Comparison of ENCODE assay signal across 8 cellular contexts in genomic region chr4:25860586-25861421, GRCh38. TPM values are rescaled to one million over a fixed set of nuclear protein-coding genes. Genes with fewer than 3 reads are reported as not detected.
DNase-seq lines count a peak whose midpoint lies in the region; ATAC-seq, FAIRE-seq and TF ChIP-seq lines count a peak whose summit lies in the region.

No MANE protein-coding gene starts in this region.

- peaks cover 31 to 76% (median 63%) of the 10 kb centered on the region in 4 donors for H3K4me1 Mint-ChIP-seq in naive thymus-derived CD8-positive, alpha-beta T cell

- H3K9ac ChIP-seq in adipocyte (ENCODE audit: low read length) = no peak overlapping the region

- peaks cover 0 to 5% (median 0%) of the 10 kb centered on the region in 3 donors for H3K36me3 Mint-ChIP-seq in naive thymus-derived CD8-positive, alpha-beta T cell

- H3K9me3 Mint-ChIP-seq in naive thymus-derived CD8-positive, alpha-beta T cell = peaks cover 0 to 3% (median 0%) of the 10 kb centered on the region in 9 donors

- H3K4me3 ChIP-seq in adipocyte (ENCODE audit: low read length) (no peak overlapping the region), BE2C (ENCODE audit: low read depth, low read length) (no peak overlapping the region)

- H3K4me1 ChIP-seq in adipocyte (ENCODE audit: control insufficient read depth, insufficient read depth, low read length) = peaks cover 33% of the 10 kb centered on the region
- no peaks in the 10 kb centered on the region for H3K4me1 ChIP-seq in BE2C

- H3K27me3 Mint-ChIP-seq in naive thymus-derived CD8-positive, alpha-beta T cell = peaks cover 0 to 2% (median 0%) of the 10 kb centered on the region in 5 donors

- DNase-seq in GM12891 (ENCODE audit: insufficient read length, low spot score) = no peak
- DNase-seq in KBM-7 = peak; percentile 73
- peak; percentile 45 for DNase-seq in adipocyte (ENCODE audit: low read depth)
- no peak for DNase-seq in naive thymus-derived CD8-positive, alpha-beta T cell
- no peak for DNase-seq in RWPE1 (ENCODE audit: low spot score)
- no peak for DNase-seq in stimulated activated naive CD4-positive, alpha-beta T cell treated with Interleukin-2 at 50 U/mL for 16 hours (lab: John Stamatoyannopoulos, UW)
- no peak for DNase-seq in BE2C

- TF ChIP-seq POLR2A in GM12891 (IDR thresholded peaks at IDR 0.05; ENCODE audit: low read depth, low read length) = no peak

- TF ChIP-seq CTCF in RWPE1 (conservative IDR thresholded peaks at IDR 0.05; ENCODE audit: low read depth) (no peak), BE2C (IDR thresholded peaks at IDR 0.05; ENCODE audit: low read depth, low read length) (no peak)

- no peak overlapping the region for H3K27ac ChIP-seq in RWPE1

- H3K36me3 ChIP-seq in adipocyte (ENCODE audit: control insufficient read depth, insufficient read depth, low read length, severe bottlenecking) = no peaks in the 10 kb centered on the region
- H3K36me3 ChIP-seq in BE2C = no peaks in the 10 kb centered on the region

- H3K27me3 ChIP-seq in adipocyte (replicated peaks; ENCODE audit: control insufficient read depth, insufficient read depth, low read length) (peaks cover 3% of the 10 kb centered on the region), BE2C (peaks cover 27% of the 10 kb centered on the region)

- ATAC-seq in naive thymus-derived CD8-positive, alpha-beta T cell = no peak
- no peak for ATAC-seq in HG03108 (IDR thresholded peaks at IDR 0.05; ENCODE audit: unreplicated experiment)

- FAIRE-seq in GM12891 (lab: Jason Lieb, UNC) = peak; percentile 64

- in situ Hi-C loops in KBM-7 (cut with MboI; ENCODE audit: low pct_unique_long_range_greater_than_20kb, low sequenced_read_pairs) = no loop called here

- peak overlapping the region; percentile 94 to 100 (median 97) for H3K4me3 Mint-ChIP-seq in naive thymus-derived CD8-positive, alpha-beta T cell

- POLR2A ChIA-PET in naive thymus-derived CD8-positive, alpha-beta T cell (lab: Charles Lee) = interaction anchor here (0.7 to 2.4 kb wide), 8 partner anchors 8 to 1276 kb away, joined by 3 to 22 read pairs (median 3); partner anchors contain the start of genes DHX15, SEPSECS and SMIM20
- POLR2A ChIA-PET in RWPE1 (lab: Yijun Ruan, JAX; ENCODE audit: low non-redundant PET) = no interaction called here

- H3K27ac Mint-ChIP-seq in naive thymus-derived CD8-positive, alpha-beta T cell = peak overlapping the region; percentile 87 to 99 (median 96)

- H3K9me3 ChIP-seq in adipocyte (ENCODE audit: control insufficient read depth, low read length) = no peaks in the 10 kb centered on the region
- H3K9me3 ChIP-seq in BE2C = no peaks in the 10 kb centered on the region

- CTCF ChIA-PET in RWPE1 (lab: Yijun Ruan, JAX) = interaction anchor here (0.6 kb wide), 1 partner anchor 67 kb away, joined by 3 read pairs; no protein-coding TSS in a partner anchor

TF ChIP-seq in GM12891, 5 proteins besides CTCF, POLR2A, EP300 and RAD21:
- TF ChIP-seq PAX5 (IDR thresholded peaks at IDR 0.05; ENCODE audit: insufficient read depth, low read length, severe bottlenecking) = no peak
- peak; percentile 71 for TF ChIP-seq SPI1 (IDR thresholded peaks at IDR 0.05; ENCODE audit: low read depth, low read length)
- TF ChIP-seq POLR2AphosphoS5 (IDR thresholded peaks at IDR 0.05; ENCODE audit: low read depth, low read length) = peak; percentile 50
- TF ChIP-seq POU2F2 (IDR thresholded peaks at IDR 0.05; ENCODE audit: low read depth, low read length) = no peak
- TF ChIP-seq TAF1 (IDR thresholded peaks at IDR 0.05; ENCODE audit: low read depth, low read length) = no peak

RNA-seq across cellular contexts. Expression of gene SEL1L3, which starts 2.0 kb away (rescaled TPM):
- 42.4 TPM for polyA plus RNA-seq in GM12891 (2012; ENCODE audit: low read depth, missing spikeins)
- 10 to 100 TPM; 52.7 to 57.2 TPM for total RNA-seq in naive thymus-derived CD8-positive, alpha-beta T cell
- polyA plus RNA-seq in naive thymus-derived CD8-positive, alpha-beta T cell = 10 to 100 TPM; 19.2 to 35.1 (median 30.4) TPM
- polyA plus RNA-seq in BE2C (2012; ENCODE audit: insufficient read depth, insufficient read length, low read depth) = not detected

RNA-seq across cellular contexts. Expression of gene SMIM20, which starts 53.2 kb away (rescaled TPM):
- polyA plus RNA-seq in GM12891 (2012; ENCODE audit: low read depth, missing spikeins) = 31.2 TPM
- 10 to 100 TPM; 19.4 to 20.0 TPM for total RNA-seq in naive thymus-derived CD8-positive, alpha-beta T cell
- polyA plus RNA-seq in naive thymus-derived CD8-positive, alpha-beta T cell = 10 to 100 TPM; 64.1 to 76.4 (median 65.8) TPM
- 11.7 TPM for polyA plus RNA-seq in BE2C (2012; ENCODE audit: insufficient read depth, insufficient read length, low read depth)

Comparison
In these comparisons a context has a peak if more than half of its experiments do, and no peak if none do; other contexts are left out.
1. DNase-seq: peak in KBM-7 (single experiment) and adipocyte (single experiment); none in GM12891 (single experiment), naive thymus-derived CD8-positive, alpha-beta T cell (0 of 10), RWPE1 (single experiment), stimulated activated naive CD4-positive, alpha-beta T cell treated with Interleukin-2 at 50 U/mL for 16 hours (single experiment) and BE2C (single experiment).